10 cellular contexts compared by ENCODE assay signal in genomic region chr4:112889619-112890294, GRCh38.
A peak's percentile ranks its signal among the peaks of the same experiment; 100 is the strongest.
DNase-seq lines count a peak whose midpoint lies in the region; ATAC-seq, FAIRE-seq and TF ChIP-seq lines count a peak whose summit lies in the region.
"Had no signal": no experiment of that assay in that cellular context is flagged by ENCODE, and none has a peak within 500 bp of the region (broad histone marks: within the 10 kb centered on the region; RNA-seq: fewer than 3 reads in every experiment).

No MANE protein-coding gene starts in this region.

- FAIRE-seq in D721Med (lab: Jason Lieb, UNC), result no peak

- H3K9me3 ChIP-seq in SK-N-MC (ENCODE audit: low read depth, low read length) (no peaks in the 10 kb centered on the region), right cardiac atrium (ENCODE audit: control insufficient read depth, low read length) (no peaks in the 10 kb centered on the region), tibial nerve (no peaks in the 10 kb centered on the region)
- H3K9me3 ChIP-seq: right lobe of liver had no signal

- H3K36me3 Mint-ChIP-seq in activated CD8-positive, alpha-beta memory T cell treated with anti-CD3 and anti-CD28 coated beads, Interleukin-2, amount 10 ng/mL, durations not matched to agents 7 days and 5 days, result no peaks in the 10 kb centered on the region

- peak overlapping the region; percentile 71 for H3K4me3 ChIP-seq in SK-N-MC
- H3K4me3 ChIP-seq in right cardiac atrium (ENCODE audit: low read length), result peak overlapping the region; percentile 46
- peak overlapping the region; percentile 3 to 45 (median 26) for H3K4me3 ChIP-seq in tibial nerve
- H3K4me3 ChIP-seq: right lobe of liver had no signal

- no peaks in the 10 kb centered on the region for H3K9me3 Mint-ChIP-seq in activated CD8-positive, alpha-beta memory T cell treated with anti-CD3 and anti-CD28 coated beads, Interleukin-2, amount 10 ng/mL, durations not matched to agents 7 days and 5 days (ENCODE audit: low read depth)

- peak in 1 of 2 donors; percentile 85 for TF ChIP-seq EP300 in tibial nerve (IDR thresholded peaks at IDR 0.05)

- no peak for TF ChIP-seq POLR2A in tibial nerve (IDR thresholded peaks at IDR 0.05)

- H3K27me3 Mint-ChIP-seq in activated CD8-positive, alpha-beta memory T cell treated with anti-CD3 and anti-CD28 coated beads, Interleukin-2, amount 10 ng/mL, durations not matched to agents 7 days and 5 days, result peaks cover 8% of the 10 kb centered on the region

- H3K4me3 Mint-ChIP-seq in activated CD8-positive, alpha-beta memory T cell treated with anti-CD3 and anti-CD28 coated beads, Interleukin-2, amount 10 ng/mL, durations not matched to agents 7 days and 5 days, result no peak overlapping the region

- H3K27me3 ChIP-seq in right cardiac atrium (ENCODE audit: control insufficient read depth, insufficient read depth) (no peaks in the 10 kb centered on the region), tibial nerve (no peaks in the 10 kb centered on the region)
- H3K27me3 ChIP-seq: right lobe of liver had no signal

- DNase-seq in NCI-H748 (lab: John Stamatoyannopoulos, UW; ENCODE audit: unreplicated experiment) (peak; percentile 1), NCI-H748 treated with DMSO at 0.1 percent for 48 hours (lab: John Stamatoyannopoulos, UW) (no peak), SK-N-MC (ENCODE audit: low read depth, low spot score) (peak; percentile 76), right cardiac atrium (no peak), tibial nerve (ENCODE audit: low spot score in 2 of 2) (peak in 1 of 2 donors; percentile 52), D721Med (ENCODE audit: insufficient read length, low spot score) (no peak)
- no peak for DNase-seq in activated T-cell treated with anti-CD3 and anti-CD28 coated beads, Interleukin-2, amount 50 U/mL, for 1 hour
- no peak for DNase-seq in activated CD8-positive, alpha-beta memory T cell treated with anti-CD3 and anti-CD28 coated beads, Interleukin-2, amount 10 ng/mL, durations not matched to agents 7 days and 5 days
- DNase-seq: right lobe of liver had no signal

- no peak overlapping the region for H3K27ac Mint-ChIP-seq in activated CD8-positive, alpha-beta memory T cell treated with anti-CD3 and anti-CD28 coated beads, Interleukin-2, amount 10 ng/mL, durations not matched to agents 7 days and 5 days

- H3K36me3 ChIP-seq in SK-N-MC (ENCODE audit: insufficient read depth, low read length) (no peaks in the 10 kb centered on the region), tibial nerve (no peaks in the 10 kb centered on the region)
- H3K36me3 ChIP-seq: right lobe of liver had no signal

- H3K4me1 Mint-ChIP-seq in activated CD8-positive, alpha-beta memory T cell treated with anti-CD3 and anti-CD28 coated beads, Interleukin-2, amount 10 ng/mL, durations not matched to agents 7 days and 5 days, result no peaks in the 10 kb centered on the region

- peak overlapping the region; percentile 58 for H3K9ac ChIP-seq in SK-N-MC (ENCODE audit: insufficient read length)

- 44% methylated on average over 4 of the region's 4 CpGs for WGBS in right cardiac atrium
- 11 to 21% methylated on average over 4 of the region's 4 CpGs for WGBS in tibial nerve, 2 donors

- intact Hi-C loops in right cardiac atrium (cut with DNase I), result no loop called here

- no peaks in the 10 kb centered on the region for H3K4me1 ChIP-seq in right cardiac atrium (ENCODE audit: control insufficient read depth, insufficient read depth, low read length)
- H3K4me1 ChIP-seq in tibial nerve, result peaks cover 0 to 23% (median 0%) of the 10 kb centered on the region in 4 donors
- H3K4me1 ChIP-seq: right lobe of liver had no signal

- CTCF ChIA-PET in activated CD8-positive, alpha-beta memory T cell treated with anti-CD3 and anti-CD28 coated beads, Interleukin-2, amount 10 ng/mL, durations not matched to agents 7 days and 5 days (lab: Charles Lee), result no interaction called here

- no peak for TF ChIP-seq CTCF in tibial nerve (IDR thresholded peaks at IDR 0.05)
- TF ChIP-seq CTCF in D721Med (IDR thresholded peaks at IDR 0.05; ENCODE audit: insufficient read depth, missing control alignments), result no peak

- peak overlapping the region; percentile 93 for H3K27ac ChIP-seq in SK-N-MC
- no peak overlapping the region for H3K27ac ChIP-seq in right cardiac atrium (ENCODE audit: low read length)
- peak overlapping the region; percentile 51 to 84 (median 75) for H3K27ac ChIP-seq in tibial nerve
- H3K27ac ChIP-seq: right lobe of liver had no signal

- ATAC-seq in right cardiac atrium, result no peak
- ATAC-seq in activated CD8-positive, alpha-beta memory T cell treated with anti-CD3 and anti-CD28 coated beads, Interleukin-2, amount 10 ng/mL, durations not matched to agents 7 days and 5 days, result no peak
- ATAC-seq: HCT116 had no signal

Comparison
In these comparisons a context has a peak if more than half of its experiments do, and no peak if none do; other contexts are left out.
1. DNase-seq: peak in NCI-H748 (single experiment) and SK-N-MC (single experiment); none in NCI-H748 treated with DMSO at 0.1 percent for 48 hours (single experiment), right cardiac atrium (0 of 3), D721Med (single experiment), activated T-cell treated with anti-CD3 and anti-CD28 coated beads, Interleukin-2, amount 50 U/mL, for 1 hour (single experiment) and activated CD8-positive, alpha-beta memory T cell treated with anti-CD3 and anti-CD28 coated beads, Interleukin-2, amount 10 ng/mL, durations not matched to agents 7 days and 5 days (single experiment).
2. Peak in every context shown above with its lines, with median percentiles within 50 percentile points of each other: H3K4me3 ChIP-seq.